In the genomic region with DNA sequence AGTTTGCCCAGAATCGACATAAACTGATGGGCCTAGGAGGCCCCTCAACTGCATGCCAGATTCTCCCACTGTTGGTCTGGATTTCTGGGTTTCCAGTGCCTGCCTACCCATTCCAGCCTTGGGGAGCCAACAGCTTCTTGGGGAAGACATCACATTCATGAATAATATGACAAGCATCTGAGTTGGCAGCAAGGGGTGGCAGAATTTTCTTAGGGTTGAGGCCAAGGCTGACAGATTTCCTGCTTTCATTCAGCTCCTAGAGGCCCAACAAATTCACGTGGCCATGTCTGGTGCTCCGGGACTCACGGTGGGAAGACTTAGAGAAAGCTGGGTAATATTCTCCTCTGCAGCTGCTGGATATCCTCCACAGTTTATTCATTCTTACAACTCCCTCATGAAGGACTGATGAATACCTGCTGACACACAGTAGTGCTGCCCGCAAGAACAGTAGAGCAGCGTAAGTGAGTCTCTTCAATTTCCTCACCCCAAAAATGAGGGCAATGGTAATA, we compare ENCODE assay signal across 27 cellular contexts.
"Had no signal": no experiment of that assay in that cellular context is flagged by ENCODE, and none has a peak within 500 bp of the region (broad histone marks: within the 10 kb centered on the region; RNA-seq: fewer than 3 reads in every experiment).

No MANE protein-coding gene starts in this region.

- H3K27ac Mint-ChIP-seq: activated CD4-positive, alpha-beta T cell treated with anti-CD3 and anti-CD28 coated beads for 36 hours; activated naive CD4-positive, alpha-beta T cell treated with anti-CD3 and anti-CD28 coated beads, Interleukin-2, amount 50 U/mL, for 72 hours; activated T-cell treated with anti-CD3 and anti-CD28 coated beads, Interleukin-2, amount 50 U/mL, for 72 hours; brain; effector memory CD8-positive, alpha-beta T cell; mesothelial cell of epicardium; naive B cell; nephron progenitor cell; progenitor cell of endocrine pancreas had no signal

- H3K36me3 Mint-ChIP-seq: naive B cell had no signal

- H3K9me3 ChIP-seq: ovary, right lobe of liver, thyroid gland, upper lobe of right lung had no signal

- H3K4me3 ChIP-seq: cardiac muscle cell, heart left ventricle, ovary, right lobe of liver, thyroid gland, upper lobe of right lung had no signal

- H3K36me3 ChIP-seq: cardiac muscle cell, heart left ventricle, neutrophil, ovary, right lobe of liver, thyroid gland, upper lobe of right lung had no signal

- H3K4me3 Mint-ChIP-seq: activated CD4-positive, alpha-beta T cell treated with anti-CD3 and anti-CD28 coated beads for 36 hours; activated T-cell treated with anti-CD3 and anti-CD28 coated beads, Interleukin-2, amount 50 U/mL, for 72 hours; brain; effector memory CD8-positive, alpha-beta T cell; mesothelial cell of epicardium; naive B cell; nephron progenitor cell had no signal

- H3K27ac ChIP-seq: cardiac muscle cell, foreskin keratinocyte, heart left ventricle, neutrophil, ovary, right lobe of liver, thyroid gland, upper lobe of right lung had no signal

- ATAC-seq: activated CD4-positive, alpha-beta T cell treated with anti-CD3 and anti-CD28 coated beads for 36 hours; activated naive CD4-positive, alpha-beta T cell treated with anti-CD3 and anti-CD28 coated beads, Interleukin-2, amount 50 U/mL, for 72 hours; activated T-cell treated with anti-CD3 and anti-CD28 coated beads, Interleukin-2, amount 50 U/mL, for 72 hours; effector memory CD8-positive, alpha-beta T cell; foreskin keratinocyte; heart left ventricle; right lobe of liver; stimulated activated naive CD8-positive, alpha-beta T cell treated with anti-CD3 and anti-CD28 coated beads, Interleukin-15, Interleukin-2, amounts not matched to agents 100 U/mL and 50 U/mL, for 24 hours; upper lobe of right lung had no signal

- DNase-seq: activated CD4-positive, alpha-beta T cell treated with anti-CD3 and anti-CD28 coated beads for 36 hours; activated CD4-positive, alpha-beta T cell treated with anti-CD3 and anti-CD28 coated beads, Interleukin-2, amount 50 U/mL, for 4 hours; activated CD4-positive, CD25-positive, alpha-beta regulatory T cell; activated naive CD4-positive, alpha-beta T cell; activated T-cell treated with anti-CD3 and anti-CD28 coated beads for 4 hours; activated T-cell treated with anti-CD3 and anti-CD28 coated beads, Interleukin-2, amount 50 U/mL, for 72 hours; anterior cingulate cortex; cerebellar nuclear complex; cortex of kidney; effector memory CD8-positive, alpha-beta T cell; foreskin keratinocyte; heart left ventricle; hypothalamus; naive B cell; nephron progenitor cell; ovary; right lobe of liver; stimulated activated CD4-positive, alpha-beta T cell treated with anti-CD3 and anti-CD28 coated beads, Interleukin-2, amount 100 ng/mL, for 48 hours; stimulated activated naive CD8-positive, alpha-beta T cell treated with anti-CD3 and anti-CD28 coated beads, Interleukin-15, Interleukin-2, amounts not matched to agents 100 U/mL and 50 U/mL, for 24 hours; thyroid gland; upper lobe of right lung had no signal

- H3K4me1 ChIP-seq: foreskin keratinocyte, heart left ventricle, right lobe of liver, thyroid gland, upper lobe of right lung had no signal

- H3K27me3 ChIP-seq: cardiac muscle cell, foreskin keratinocyte, heart left ventricle, neutrophil, ovary, right lobe of liver, thyroid gland, upper lobe of right lung had no signal

- H3K4me1 Mint-ChIP-seq: activated CD4-positive, alpha-beta T cell treated with anti-CD3 and anti-CD28 coated beads for 36 hours; brain; mesothelial cell of epicardium; naive B cell; nephron progenitor cell had no signal

- H3K27me3 Mint-ChIP-seq: activated CD4-positive, alpha-beta T cell treated with anti-CD3 and anti-CD28 coated beads for 36 hours; effector memory CD8-positive, alpha-beta T cell; naive B cell; progenitor cell of endocrine pancreas had no signal
